9 cellular contexts compared by ENCODE assay signal in the genomic region with DNA sequence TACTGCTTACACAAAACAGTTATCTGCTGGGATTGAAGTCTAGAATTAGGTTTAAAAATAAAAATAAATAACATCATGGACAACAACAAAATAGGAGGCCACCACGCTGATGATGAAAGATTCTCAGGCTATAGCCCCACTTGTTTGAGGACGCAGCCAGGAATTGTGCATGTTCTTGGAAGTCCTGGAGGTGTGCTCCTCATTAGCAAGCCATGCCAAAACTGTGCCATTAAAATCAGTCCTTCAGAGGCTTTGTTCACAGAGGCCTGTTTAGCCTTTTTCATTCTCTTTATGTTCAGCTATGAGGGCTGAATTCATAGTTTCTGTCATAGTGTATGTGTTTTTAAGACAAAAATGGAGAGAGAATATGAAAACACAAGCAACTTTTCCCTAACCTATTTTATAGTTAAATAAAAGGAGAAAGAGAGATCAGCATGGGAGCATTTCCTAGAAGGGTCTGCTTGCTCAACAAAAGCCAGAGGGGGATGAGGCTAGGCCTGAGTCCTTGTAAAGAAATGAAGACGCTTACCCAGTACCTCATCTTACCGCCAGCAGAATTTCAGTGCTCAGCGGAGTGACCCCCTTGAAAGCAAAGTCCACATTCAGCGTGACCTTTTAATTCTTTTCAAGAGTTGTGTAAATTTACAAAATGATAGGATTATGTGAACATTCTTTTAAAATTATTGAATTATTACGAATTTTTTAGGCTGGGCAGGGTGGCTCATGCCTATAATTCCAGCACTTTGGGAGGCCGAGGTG. TPM values are rescaled to one million over a fixed set of nuclear protein-coding genes. Genes with fewer than 3 reads are reported as not detected.
DNase-seq lines count a peak whose midpoint lies in the region; ATAC-seq, FAIRE-seq and TF ChIP-seq lines count a peak whose summit lies in the region.
"Not testable (repeated sequence)": the region's sequence is repeated elsewhere in the genome, so short reads cannot be mapped to it uniquely, and the experiment has no call there.
"Had no signal": no experiment of that assay in that cellular context is flagged by ENCODE, and none has a peak within 500 bp of the region (broad histone marks: within the 10 kb centered on the region; RNA-seq: fewer than 3 reads in every experiment).

No MANE protein-coding gene starts in this region.

- intact Hi-C loops in HepG2 (cut with micrococcal nuclease; ENCODE audit: unreplicated experiment); right lobe of liver (cut with DNase I): not testable (repeated sequence)

- TF ChIP-seq CTCF in HepG2 (CRISPR knock-in tag; IDR thresholded peaks at IDR 0.05); right lobe of liver (IDR thresholded peaks at IDR 0.05): not testable (repeated sequence)

- not testable (repeated sequence) for TF ChIP-seq POLR2A in HepG2 (IDR thresholded peaks at IDR 0.05; ENCODE audit: insufficient read depth in 1 of 2, low read depth in 2 of 2, low read length in 2 of 2); right lobe of liver (IDR thresholded peaks at IDR 0.05)

- not testable (repeated sequence) for TF ChIP-seq RAD21 in HepG2 (CRISPR knock-in tag; IDR thresholded peaks at IDR 0.05)

- H3K27me3 ChIP-seq in HepG2 (ENCODE audit: control insufficient read depth in 1 of 2, insufficient read depth in 2 of 2, low read length in 2 of 2); right lobe of liver: not testable (repeated sequence)

- POLR2A ChIA-PET in HepG2 (lab: Yijun Ruan, JAX) = not testable (repeated sequence)

- not testable (repeated sequence) for DNase-seq in left lobe of liver (ENCODE audit: low spot score); HepG2 (ENCODE audit: low spot score); right lobe of liver

- FAIRE-seq in HepG2 (lab: Jason Lieb, UNC) = not testable (repeated sequence)

- CTCF ChIA-PET in HepG2 (lab: Yijun Ruan, JAX; ENCODE audit: low intra/inter-chr PET ratio, low total read pairs) = not testable (repeated sequence)

- H3K36me3 ChIP-seq in HepG2 (replicated peaks in 1 of 2; ENCODE audit: control insufficient read depth in 1 of 2, insufficient read depth in 2 of 2, low read length in 2 of 2); right lobe of liver: not testable (repeated sequence)

- in situ Hi-C loops in HepG2 (cut with HindIII; ENCODE audit: extremely low pct_ligation_motif_present, low pct_unique_long_range_greater_than_20kb) = not testable (repeated sequence)

- not testable (repeated sequence) for H2AFZ ChIP-seq in HepG2 (ENCODE audit: low read length)

- not testable (repeated sequence) for H3K79me2 ChIP-seq in HepG2 (ENCODE audit: insufficient read depth, low read length)

- WGBS in HepG2 (ENCODE audit: low lambda C conversion rate) = 65% methylated on average over 4 of the region's 8 CpGs
- 53% methylated on average over 6 of the region's 8 CpGs for WGBS in right lobe of liver (ENCODE audit: insufficient coverage, low coverage, low lambda C conversion rate, missing lambda C conversion rate)

- not testable (repeated sequence) for H3K4me3 ChIP-seq in HepG2 (replicated peaks in 1 of 3; ENCODE audit: insufficient read depth in 1 of 3, low read depth in 2 of 3, low read length in 3 of 3); right lobe of liver

- not testable (repeated sequence) for H3K4me2 ChIP-seq in HepG2 (ENCODE audit: low read depth, low read length)

- not testable (repeated sequence) for H3K9me3 ChIP-seq in HepG2 (ENCODE audit: low read length); right lobe of liver

- not testable (repeated sequence) for TF ChIP-seq EP300 in HepG2 (IDR thresholded peaks at IDR 0.05; ENCODE audit: low read depth in 2 of 2, low read length in 2 of 2); HepG2 (CRISPR knock-in tag; IDR thresholded peaks at IDR 0.05; ENCODE audit: borderline replicate concordance)

- BruUV-seq in HepG2 (replicated peaks; lab: Mats Ljungman, UMichigan) = not testable (repeated sequence)

- not testable (repeated sequence) for H3K27ac ChIP-seq in HepG2 (ENCODE audit: extremely low read length, insufficient read depth, low read length)
- peak overlapping the region in 1 of 3 donors; percentile 33 for H3K27ac ChIP-seq in right lobe of liver

- H4K20me1 ChIP-seq in HepG2 (ENCODE audit: insufficient read depth, low read length) = not testable (repeated sequence)

- ATAC-seq in left lobe of liver = peak; percentile 56
- peak; percentile 46; the same call in 1 of the 3 replicates for ATAC-seq in HepG2
- peak; percentile 53 to 68 (median 66) for ATAC-seq in right lobe of liver

- not testable (repeated sequence) for H3K9ac ChIP-seq in HepG2 (ENCODE audit: insufficient read depth, low read depth, low read length)

- not testable (repeated sequence) for H3K4me1 ChIP-seq in HepG2 (ENCODE audit: insufficient read depth, low read length); right lobe of liver

TF ChIP-seq in HepG2, 621 proteins besides CTCF, POLR2A, EP300 and RAD21:
- TF ChIP-seq SALL1 (CRISPR knock-in tag; IDR thresholded peaks at IDR 0.05) (peak; percentile 49; the same call in 1 of the 2 replicates), HNF4A (CRISPR knock-in tag; IDR thresholded peaks at IDR 0.05) (peak; percentile 39), NR2F6 (IDR thresholded peaks at IDR 0.05) (peak; percentile 25; the same call in 1 of the 2 replicates)
- TF ChIP-seq, protein P1, sequence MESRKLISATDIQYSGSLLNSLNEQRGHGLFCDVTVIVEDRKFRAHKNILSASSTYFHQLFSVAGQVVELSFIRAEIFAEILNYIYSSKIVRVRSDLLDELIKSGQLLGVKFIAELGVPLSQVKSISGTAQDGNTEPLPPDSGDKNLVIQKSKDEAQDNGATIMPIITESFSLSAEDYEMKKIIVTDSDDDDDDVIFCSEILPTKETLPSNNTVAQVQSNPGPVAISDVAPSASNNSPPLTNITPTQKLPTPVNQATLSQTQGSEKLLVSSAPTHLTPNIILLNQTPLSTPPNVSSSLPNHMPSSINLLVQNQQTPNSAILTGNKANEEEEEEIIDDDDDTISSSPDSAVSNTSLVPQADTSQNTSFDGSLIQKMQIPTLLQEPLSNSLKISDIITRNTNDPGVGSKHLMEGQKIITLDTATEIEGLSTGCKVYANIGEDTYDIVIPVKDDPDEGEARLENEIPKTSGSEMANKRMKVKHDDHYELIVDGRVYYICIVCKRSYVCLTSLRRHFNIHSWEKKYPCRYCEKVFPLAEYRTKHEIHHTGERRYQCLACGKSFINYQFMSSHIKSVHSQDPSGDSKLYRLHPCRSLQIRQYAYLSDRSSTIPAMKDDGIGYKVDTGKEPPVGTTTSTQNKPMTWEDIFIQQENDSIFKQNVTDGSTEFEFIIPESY (CRISPR knock-in tag; IDR thresholded peaks at IDR 0.05) = peak; percentile 81
- TF ChIP-seq NR2F6 (CRISPR knock-in tag; IDR thresholded peaks at IDR 0.05) = not testable (repeated sequence)

RNA-seq across cellular contexts. Expression of a gene that starts 46.2 kb away (rescaled TPM):
- total RNA-seq in left lobe of liver (0.83 TPM), HepG2 (2016; rRNA removed; fragmentation: Illumina TruSeq; extraction: Trizol) (0.04 TPM in 1 of 2 replicates, not detected in the other), right lobe of liver (under 1 TPM in 5 of 6 experiments, not detected in 1; 0.20 to 0.73 (median 0.42) TPM)
- total RNA-seq in HepG2 (2016; cell fraction: cytosol; rRNA removed; fragmentation: Illumina TruSeq; extraction: Trizol; ENCODE audit: low read depth) = not detected in 2 replicates
- not detected in 2 replicates for total RNA-seq in HepG2 (2016; cell fraction: insoluble cytoplasmic fraction; rRNA removed; fragmentation: Illumina TruSeq; extraction: Trizol)
- total RNA-seq in HepG2 (2016; cell fraction: membrane; rRNA removed; fragmentation: Illumina TruSeq; extraction: Trizol) = not detected in 2 replicates
- 0.06 TPM in 1 of 2 replicates, not detected in the other for total RNA-seq in HepG2 (2016; cell fraction: nucleus; rRNA removed; fragmentation: Illumina TruSeq; extraction: Trizol)
- polyA plus RNA-seq in HepG2 (2011; rRNA removed) = not detected in 2 replicates
- 0.03 TPM in 1 of 2 replicates, not detected in the other for polyA plus RNA-seq in HepG2 (2011; cell fraction: cytosol; rRNA removed)
- 0.05 and 0.09 TPM in 2 replicates for polyA plus RNA-seq in HepG2 (2011; cell fraction: nucleus; rRNA removed)
- polyA plus RNA-seq in HepG2 (2012) = 0.46 and 0.75 TPM in 2 replicates
- polyA plus RNA-seq in HepG2 (2016; cell fraction: cytosol; fragmentation: Illumina TruSeq; extraction: Trizol; ENCODE audit: low read depth) = 0.06 TPM in 1 of 2 replicates, not detected in the other
- polyA plus RNA-seq in HepG2 (2016; cell fraction: insoluble cytoplasmic fraction; fragmentation: Illumina TruSeq; extraction: Trizol; ENCODE audit: low read depth) = not detected in 2 replicates
- polyA plus RNA-seq in HepG2 (2016; cell fraction: membrane; fragmentation: Illumina TruSeq; extraction: Trizol; ENCODE audit: low read depth) = not detected in 2 replicates
- polyA plus RNA-seq in HepG2 (2016; cell fraction: nucleus; fragmentation: Illumina TruSeq; extraction: Trizol; ENCODE audit: insufficient read depth, low read depth) = not detected in 2 replicates
- 0.07 TPM in 1 of 2 replicates, not detected in the other for polyA minus RNA-seq in HepG2 (2011; rRNA and poly(A)+ RNA removed; ENCODE audit: low replicate concordance)
- 0.20 and 0.26 TPM in 2 replicates for polyA minus RNA-seq in HepG2 (2011; cell fraction: cytosol; rRNA and poly(A)+ RNA removed)
- polyA minus RNA-seq in HepG2 (2011; cell fraction: nucleus; rRNA and poly(A)+ RNA removed) = not detected in 2 replicates
- total RNA-seq: B cell, Daoy had no signal
- polyA plus RNA-seq: CD14-positive monocyte; CD4-positive, alpha-beta memory T cell; CD4-positive, CD25-positive, alpha-beta regulatory T cell; CD8-positive, alpha-beta memory T cell had no signal
